ENCODE assay signal across 22 cellular contexts in genomic region chr7:149546331-149546730, GRCh38.
"Had no signal": no experiment of that assay in that cellular context is flagged by ENCODE, and none has a peak within 500 bp of the region (broad histone marks: within the 10 kb centered on the region; RNA-seq: fewer than 3 reads in every experiment).

No MANE protein-coding gene starts in this region.

- H3K4me3 ChIP-seq: MG63, SJCRH30 had no signal

- H3K9me3 ChIP-seq: MG63 had no signal

- H3K27ac ChIP-seq: SJCRH30 had no signal

- DNase-seq: Karpas-422, KG1, MG63, NCI-H1092, NCI-H1105 treated with DMSO at 0.1 percent for 48 hours, NCI-H1417 treated with DMSO at 0.1 percent for 48 hours, NCI-H146, NCI-H1694 treated with DMSO at 0.1 percent for 48 hours, NCI-H1930, NCI-H2081, NCI-H2107, NCI-H2227 treated with DMSO at 0.1 percent for 48 hours, NCI-H446, NCI-H510A, NCI-H524 treated with DMSO at 0.1 percent for 48 hours, NCI-H69, NCI-H774, RPMI8226, SHP77, SJCRH30 had no signal

- H3K27me3 ChIP-seq: MG63, SJCRH30 had no signal

- H3K4me1 ChIP-seq: SJCRH30 had no signal

- FAIRE-seq: RCC 7860 had no signal

- ATAC-seq: SK-N-SH treated with all-trans-retinoic acid at 6 μM for 48 hours had no signal
